Comparison of ENCODE assay signal across 8 cellular contexts in genomic region chr15:44535509-44536297, GRCh38. TPM values are rescaled to one million over a fixed set of nuclear protein-coding genes. Genes with fewer than 3 reads are reported as not detected.
DNase-seq lines count a peak whose midpoint lies in the region; ATAC-seq and TF ChIP-seq lines count a peak whose summit lies in the region.

No MANE protein-coding gene starts in this region.

- in situ Hi-C loops in HAP-1 (cut with MboI; ENCODE audit: low sequenced_read_pairs): no loop called here

- ATAC-seq in WTC11: no peak
- no peak for ATAC-seq in effector memory CD8-positive, alpha-beta T cell (replicated peaks)
- no peak for ATAC-seq in upper lobe of right lung

- peak overlapping the region; percentile 89 for H3K4me3 Mint-ChIP-seq in WTC11
- peak overlapping the region; percentile 93 to 94 for H3K4me3 Mint-ChIP-seq in effector memory CD8-positive, alpha-beta T cell

- TF ChIP-seq CTCF in BE2C (IDR thresholded peaks at IDR 0.05; ENCODE audit: low read depth, low read length): no peak
- TF ChIP-seq CTCF in WTC11 (IDR thresholded peaks at IDR 0.05): no peak
- no peak for TF ChIP-seq CTCF in upper lobe of right lung (IDR thresholded peaks at IDR 0.05)

- no peaks in the 10 kb centered on the region for H3K9me3 Mint-ChIP-seq in WTC11
- H3K9me3 Mint-ChIP-seq in effector memory CD8-positive, alpha-beta T cell: no peaks in the 10 kb centered on the region

- peaks cover 3% of the 10 kb centered on the region; the same call in 1 of the 2 replicates for H3K4me1 ChIP-seq in BE2C
- peaks cover 7% of the 10 kb centered on the region for H3K4me1 ChIP-seq in HAP-1
- H3K4me1 ChIP-seq in muscle layer of duodenum (ENCODE audit: control insufficient read depth in 1 of 2, insufficient read depth in 2 of 2, low read length in 2 of 2): peaks cover 14 to 26% of the 10 kb centered on the region in 2 donors
- peaks cover 20% of the 10 kb centered on the region for H3K4me1 ChIP-seq in upper lobe of right lung

- POLR2A ChIA-PET in WTC11 (lab: Charles Lee): no interaction called here

- peaks cover 17% of the 10 kb centered on the region for H3K36me3 Mint-ChIP-seq in WTC11
- peaks cover 41% of the 10 kb centered on the region for H3K36me3 Mint-ChIP-seq in effector memory CD8-positive, alpha-beta T cell (ENCODE audit: insufficient read depth)

- H3K27me3 ChIP-seq in BE2C: no peaks in the 10 kb centered on the region
- no peaks in the 10 kb centered on the region for H3K27me3 ChIP-seq in HAP-1 (ENCODE audit: low read depth)
- H3K27me3 ChIP-seq in muscle layer of duodenum (ENCODE audit: low read depth, low read length): no peaks in the 10 kb centered on the region
- H3K27me3 ChIP-seq in upper lobe of right lung: no peaks in the 10 kb centered on the region

- CTCF ChIA-PET in WTC11 (lab: Charles Lee): interaction anchor here (0.7 kb wide), 1 partner anchor 739 kb away, joined by 3 read pairs; no protein-coding TSS in a partner anchor

- DNase-seq in BE2C: peak; percentile 27
- DNase-seq in HAP-1 (ENCODE audit: low spot score in 2 of 2): peak in 1 of 2 experiments; percentile 40
- no peak for DNase-seq in WTC11 (ENCODE audit: low spot score)
- DNase-seq in effector memory CD8-positive, alpha-beta T cell: peak in 2 of 3 experiments; percentile 10 to 13
- no peak for DNase-seq in upper lobe of right lung
- DNase-seq in H4 (ENCODE audit: low spot score): no peak
- DNase-seq in GDM1 (lab: John Stamatoyannopoulos, UW): no peak

- intact Hi-C loops in upper lobe of right lung (cut with DNase I): no loop called here

- H3K9me3 ChIP-seq in BE2C: no peaks in the 10 kb centered on the region
- no peaks in the 10 kb centered on the region for H3K9me3 ChIP-seq in HAP-1
- no peaks in the 10 kb centered on the region for H3K9me3 ChIP-seq in muscle layer of duodenum (ENCODE audit: control insufficient read depth in 1 of 2, low read length in 2 of 2)
- H3K9me3 ChIP-seq in upper lobe of right lung: no peaks in the 10 kb centered on the region

- H3K36me3 ChIP-seq in BE2C (peaks cover 12% of the 10 kb centered on the region), HAP-1 (replicated peaks) (peaks cover 13% of the 10 kb centered on the region), muscle layer of duodenum (ENCODE audit: control insufficient read depth in 1 of 2, insufficient read depth in 2 of 2, low read length in 2 of 2) (peaks cover 4 to 20% of the 10 kb centered on the region in 2 donors), upper lobe of right lung (peaks cover 13% of the 10 kb centered on the region)

- H3K4me1 Mint-ChIP-seq in WTC11: peaks cover 24% of the 10 kb centered on the region
- H3K4me1 Mint-ChIP-seq in effector memory CD8-positive, alpha-beta T cell (ENCODE audit: low read depth in 2 of 2): peaks cover 20 to 38% of the 10 kb centered on the region in 2 donors

- H3K27ac Mint-ChIP-seq in WTC11: peak overlapping the region; percentile 99
- peak overlapping the region; percentile 93 to 96 for H3K27ac Mint-ChIP-seq in effector memory CD8-positive, alpha-beta T cell

- H3K4me3 ChIP-seq in BE2C (ENCODE audit: low read depth, low read length): peak overlapping the region; percentile 95
- peak overlapping the region; percentile 98 for H3K4me3 ChIP-seq in HAP-1
- peak overlapping the region; percentile 73 to 82 for H3K4me3 ChIP-seq in muscle layer of duodenum (ENCODE audit: low read depth in 1 of 2, low read length in 2 of 2)
- H3K4me3 ChIP-seq in upper lobe of right lung: peak overlapping the region; percentile 96

- H3K27me3 Mint-ChIP-seq in WTC11 (ENCODE audit: low read depth): no peaks in the 10 kb centered on the region
- no peaks in the 10 kb centered on the region for H3K27me3 Mint-ChIP-seq in effector memory CD8-positive, alpha-beta T cell

- H3K27ac ChIP-seq in muscle layer of duodenum (ENCODE audit: low read length) (peak overlapping the region; percentile 92), upper lobe of right lung (peak overlapping the region; percentile 97)

TF ChIP-seq in WTC11, 78 proteins besides CTCF, POLR2A, EP300 and RAD21:
- TF ChIP-seq ZSCAN18 (CRISPR knock-in tag; IDR thresholded peaks at IDR 0.05): no peak
- TF ChIP-seq HMGXB4 (CRISPR knock-in tag; IDR thresholded peaks at IDR 0.05): no peak
- no peak for TF ChIP-seq FOXJ3 (CRISPR knock-in tag; IDR thresholded peaks at IDR 0.05; ENCODE audit: borderline replicate concordance)
- TF ChIP-seq SP1 (CRISPR knock-in tag; conservative IDR thresholded peaks at IDR 0.05): no peak
- TF ChIP-seq ZNF396 (CRISPR knock-in tag; IDR thresholded peaks at IDR 0.05; ENCODE audit: borderline replicate concordance): no peak
- no peak for TF ChIP-seq E2F1 (CRISPR knock-in tag; IDR thresholded peaks at IDR 0.05)
- TF ChIP-seq NFE2L1 (CRISPR knock-in tag; IDR thresholded peaks at IDR 0.05): no peak
- no peak for TF ChIP-seq STAT6 (CRISPR knock-in tag; conservative IDR thresholded peaks at IDR 0.05; ENCODE audit: low read depth)

RNA-seq across cellular contexts. Expression of gene EIF3J, which starts 1.2 kb away (rescaled TPM):
- polyA plus RNA-seq in BE2C (2012; ENCODE audit: insufficient read depth, insufficient read length, low read depth): 121 TPM
- total RNA-seq in WTC11 (2021): 74.9 to 78.6 TPM (median 76.1 TPM) in 3 replicates
- 52.9 TPM for total RNA-seq in upper lobe of right lung
- 39.1 and 40.0 TPM in 2 replicates for total RNA-seq in H4 (2014; rRNA removed; shearing (Covaris generic))

Comparison
In these comparisons a context has a peak if more than half of its experiments do, and no peak if none do; other contexts are left out.
1. DNase-seq: peak in BE2C (single experiment) and effector memory CD8-positive, alpha-beta T cell (2 of 3); none in WTC11 (single experiment), upper lobe of right lung (single experiment), H4 (single experiment) and GDM1 (single experiment).
2. Peak in every context shown above with its lines, with median percentiles within 50 percentile points of each other: H3K4me3 ChIP-seq.